1 cellular context compared by ENCODE assay signal in genomic region chr2:86105252-86105968, GRCh38.
TF ChIP-seq lines count a peak whose summit lies in the region.

TSS of gene POLR1A (minus strand) at chr2:86105886. CDS start at chr2:86105776, 110 bp downstream.

TF ChIP-seq in HepG2, 621 proteins besides CTCF, POLR2A, EP300 and RAD21 (continued from another document and continues in another):
- TF ChIP-seq NFYB (CRISPR knock-in tag; IDR thresholded peaks at IDR 0.05) (no peak), ZNF567 (CRISPR knock-in tag; IDR thresholded peaks at IDR 0.05; ENCODE audit: borderline replicate concordance) (no peak), ZBTB4 (CRISPR knock-in tag; IDR thresholded peaks at IDR 0.05; ENCODE audit: borderline replicate concordance) (no peak), HNRNPH1 (optimal IDR thresholded peaks at IDR 0.05; ENCODE audit: low read depth, low read length) (no peak), ZNF431 (CRISPR knock-in tag; IDR thresholded peaks at IDR 0.05; ENCODE audit: borderline replicate concordance, low read depth) (no peak), MAFG (CRISPR knock-in tag; IDR thresholded peaks at IDR 0.05) (no peak), ATF1 (CRISPR knock-in tag; IDR thresholded peaks at IDR 0.05) (no peak), POLR2AphosphoS2 (IDR thresholded peaks at IDR 0.05; ENCODE audit: low read depth, low read length) (no peak), KLF12 (CRISPR knock-in tag; IDR thresholded peaks at IDR 0.05; ENCODE audit: borderline replicate concordance) (no peak), SNAPC4 (CRISPR knock-in tag; IDR thresholded peaks at IDR 0.05) (no peak), ARID4A (CRISPR knock-in tag; IDR thresholded peaks at IDR 0.05; ENCODE audit: borderline replicate concordance) (peak; percentile 90; the same call in 1 of the 2 replicates), ZNF652 (CRISPR knock-in tag; IDR thresholded peaks at IDR 0.05; ENCODE audit: borderline replicate concordance, low read depth) (no peak; the same call in 1 of the 2 replicates), ZMAT3 (CRISPR knock-in tag; conservative IDR thresholded peaks at IDR 0.05) (no peak; the same call in 1 of the 2 replicates), DZIP1 (CRISPR knock-in tag; IDR thresholded peaks at IDR 0.05) (no peak), HOXA9 (CRISPR knock-in tag; IDR thresholded peaks at IDR 0.05; ENCODE audit: borderline replicate concordance) (no peak), ZNF292 (CRISPR knock-in tag; IDR thresholded peaks at IDR 0.05; ENCODE audit: borderline replicate concordance, low read depth) (no peak), PPARG (CRISPR knock-in tag; conservative IDR thresholded peaks at IDR 0.05) (no peak), DBP (CRISPR knock-in tag; IDR thresholded peaks at IDR 0.05; ENCODE audit: not compliant biosample characterization) (no peak), HIC2 (CRISPR knock-in tag; IDR thresholded peaks at IDR 0.05; ENCODE audit: low read depth) (no peak), ZBTB1 (CRISPR knock-in tag; IDR thresholded peaks at IDR 0.05; ENCODE audit: borderline replicate concordance) (no peak), MED13 (CRISPR knock-in tag; IDR thresholded peaks at IDR 0.05) (no peak), PRPF4 (IDR thresholded peaks at IDR 0.05; ENCODE audit: low read depth, low read length, poor library complexity, severe bottlenecking) (no peak), SSRP1 (CRISPR knock-in tag; IDR thresholded peaks at IDR 0.05) (no peak), ARNT2 (CRISPR knock-in tag; IDR thresholded peaks at IDR 0.05; ENCODE audit: low read depth) (no peak), WIZ (CRISPR knock-in tag; IDR thresholded peaks at IDR 0.05) (peak; percentile 88), ZNF253 (CRISPR knock-in tag; IDR thresholded peaks at IDR 0.05; ENCODE audit: borderline replicate concordance) (no peak), RBM39 (IDR thresholded peaks at IDR 0.05; ENCODE audit: low read depth, low read length, poor library complexity, severe bottlenecking) (no peak), SRF (IDR thresholded peaks at IDR 0.05; ENCODE audit: low read depth, low read length) (no peak), ZFP36L2 (CRISPR knock-in tag; IDR thresholded peaks at IDR 0.05) (no peak), REST (IDR thresholded peaks at IDR 0.05; ENCODE audit: borderline replicate concordance in 1 of 2, low read depth in 1 of 2, low read length in 2 of 2) (no peak), ZNF10 (CRISPR knock-in tag; IDR thresholded peaks at IDR 0.05; ENCODE audit: borderline replicate concordance, low read depth) (no peak), TERF1 (CRISPR knock-in tag; IDR thresholded peaks at IDR 0.05) (no peak), ZBTB3 (CRISPR knock-in tag; IDR thresholded peaks at IDR 0.05; ENCODE audit: borderline replicate concordance, low read depth) (no peak), ARNT (IDR thresholded peaks at IDR 0.05) (no peak)
